22 cellular contexts compared by ENCODE assay signal in genomic region chr11:59501931-59502330, GRCh38. TPM values are rescaled to one million over a fixed set of nuclear protein-coding genes. Genes with fewer than 3 reads are reported as not detected.
DNase-seq lines count a peak whose midpoint lies in the region; ATAC-seq and TF ChIP-seq lines count a peak whose summit lies in the region.
"Had no signal": no experiment of that assay in that cellular context is flagged by ENCODE, and none has a peak within 500 bp of the region (broad histone marks: within the 10 kb centered on the region; RNA-seq: fewer than 3 reads in every experiment).

No MANE protein-coding gene starts in this region.

- H4K20me1 ChIP-seq in MM.1S (ENCODE audit: insufficient read depth, low read length) = no peaks in the 10 kb centered on the region
- H4K20me1 ChIP-seq: BLaER1 treated with 17β-estradiol and CSF1 and Interleukin-3, amounts not matched to agents 10 nM and 100 nM had no signal

- no peaks in the 10 kb centered on the region for H3K9me2 ChIP-seq in MM.1S (replicated peaks; ENCODE audit: insufficient read depth, low read length)
- H3K9me2 ChIP-seq: SK-N-SH had no signal

- H3K27ac Mint-ChIP-seq in activated T-helper 17 cell treated with anti-CD3 and anti-CD28 coated beads, Interleukin-2, amount 50 U/mL, for 72 hours = no peak overlapping the region
- no peak overlapping the region for H3K27ac Mint-ChIP-seq in CD8-positive, alpha-beta memory T cell
- H3K27ac Mint-ChIP-seq: CD8-positive, alpha-beta T cell; HFFc6; T-cell had no signal

- H3K79me2 ChIP-seq in MM.1S (ENCODE audit: low read length) = no peaks in the 10 kb centered on the region

- DNase-seq in GM12865 (ENCODE audit: low read depth) = peak; percentile 74
- DNase-seq in CD8-positive, alpha-beta memory T cell = no peak
- DNase-seq in NCI-H187 (lab: John Stamatoyannopoulos, UW) = no peak
- DNase-seq in MM.1S = no peak
- DNase-seq: CD8-positive, alpha-beta T cell; H7; HFFc6; KBM-7; MV-4-11; NCI-H2029 treated with DMSO at 0.1 percent for 48 hours; NCI-H2171; NCI-H526; PC-3; RPMI8226; SHP77 treated with DMSO at 0.1 percent for 48 hours; SK-N-SH; T-cell had no signal

- no peaks in the 10 kb centered on the region for H3K4me1 Mint-ChIP-seq in activated T-helper 17 cell treated with anti-CD3 and anti-CD28 coated beads, Interleukin-2, amount 50 U/mL, for 72 hours
- H3K4me1 Mint-ChIP-seq in CD8-positive, alpha-beta memory T cell = no peaks in the 10 kb centered on the region
- H3K4me1 Mint-ChIP-seq: T-cell had no signal

- H3K9ac ChIP-seq in MM.1S (ENCODE audit: low read length) = no peak overlapping the region
- H3K9ac ChIP-seq: BLaER1 treated with 17β-estradiol and CSF1 and Interleukin-3, amounts not matched to agents 10 nM and 100 nM; SK-N-SH had no signal

- H3K36me3 Mint-ChIP-seq in activated T-helper 17 cell treated with anti-CD3 and anti-CD28 coated beads, Interleukin-2, amount 50 U/mL, for 72 hours (ENCODE audit: low read depth) = no peaks in the 10 kb centered on the region
- no peaks in the 10 kb centered on the region for H3K36me3 Mint-ChIP-seq in CD8-positive, alpha-beta memory T cell
- H3K36me3 Mint-ChIP-seq: CD8-positive, alpha-beta T cell; T-cell had no signal

- no peaks in the 10 kb centered on the region for H3K27me3 ChIP-seq in CD8-positive, alpha-beta memory T cell (ENCODE audit: insufficient read depth, low read length, poor library complexity, severe bottlenecking)
- no peaks in the 10 kb centered on the region for H3K27me3 ChIP-seq in MM.1S (replicated peaks; ENCODE audit: insufficient read depth, low read length)
- H3K27me3 ChIP-seq: BLaER1 treated with 17β-estradiol and CSF1 and Interleukin-3, amounts not matched to agents 10 nM and 100 nM had no signal

- H3K27ac ChIP-seq in CD8-positive, alpha-beta memory T cell (ENCODE audit: low read depth, low read length) = no peak overlapping the region
- H3K27ac ChIP-seq in MM.1S (ENCODE audit: low read length) = no peak overlapping the region
- H3K27ac ChIP-seq: BLaER1 treated with 17β-estradiol and CSF1 and Interleukin-3, amounts not matched to agents 10 nM and 100 nM had no signal

- no peaks in the 10 kb centered on the region for H3K9me3 ChIP-seq in CD8-positive, alpha-beta memory T cell (ENCODE audit: low read length)
- H3K9me3 ChIP-seq in MM.1S (replicated peaks; ENCODE audit: insufficient read depth, low read length) = no peaks in the 10 kb centered on the region
- H3K9me3 ChIP-seq: SK-N-SH had no signal

- peaks cover 29% of the 10 kb centered on the region for H3K27me3 Mint-ChIP-seq in activated T-helper 17 cell treated with anti-CD3 and anti-CD28 coated beads, Interleukin-2, amount 50 U/mL, for 72 hours
- peaks cover 14 to 45% of the 10 kb centered on the region in 2 donors for H3K27me3 Mint-ChIP-seq in CD8-positive, alpha-beta memory T cell

- POLR2A ChIA-PET in CD8-positive, alpha-beta memory T cell (lab: Charles Lee) = no interaction called here

- H3K9me3 Mint-ChIP-seq in activated T-helper 17 cell treated with anti-CD3 and anti-CD28 coated beads, Interleukin-2, amount 50 U/mL, for 72 hours = no peaks in the 10 kb centered on the region
- H3K9me3 Mint-ChIP-seq in CD8-positive, alpha-beta memory T cell = no peaks in the 10 kb centered on the region
- H3K9me3 Mint-ChIP-seq: CD8-positive, alpha-beta T cell; HFFc6; T-cell had no signal

- H2AFZ ChIP-seq in MM.1S (ENCODE audit: low read length) = no peak overlapping the region

- no peak for TF ChIP-seq CTCF in GM12865 (IDR thresholded peaks at IDR 0.05; ENCODE audit: insufficient read depth, low read depth, low read length, missing control alignments)
- TF ChIP-seq CTCF in MM.1S (IDR thresholded peaks at IDR 0.05; ENCODE audit: low read length) = no peak

- CTCF ChIA-PET in CD8-positive, alpha-beta memory T cell (lab: Charles Lee) = no interaction called here

- no peak overlapping the region for H3K4me3 Mint-ChIP-seq in activated T-helper 17 cell treated with anti-CD3 and anti-CD28 coated beads, Interleukin-2, amount 50 U/mL, for 72 hours
- H3K4me3 Mint-ChIP-seq in CD8-positive, alpha-beta memory T cell = no peak overlapping the region
- H3K4me3 Mint-ChIP-seq: CD8-positive, alpha-beta T cell; HFFc6; T-cell had no signal

- H3K4me2 ChIP-seq in MM.1S (ENCODE audit: low read depth, low read length) = no peak overlapping the region
- H3K4me2 ChIP-seq: BLaER1 treated with 17β-estradiol and CSF1 and Interleukin-3, amounts not matched to agents 10 nM and 100 nM; SK-N-SH had no signal

- ATAC-seq in GM18519 (IDR thresholded peaks at IDR 0.05; ENCODE audit: low FRiP score, unreplicated experiment) (peak; percentile 75), HG02870 (IDR thresholded peaks at IDR 0.05; ENCODE audit: unreplicated experiment) (peak; percentile 95)
- peak; percentile 46 for ATAC-seq in activated T-helper 17 cell treated with anti-CD3 and anti-CD28 coated beads, Interleukin-2, amount 50 U/mL, for 72 hours (replicated peaks)
- ATAC-seq: CD8-positive, alpha-beta T cell; HepG2; PC-3; T-cell had no signal

- H3K4me1 ChIP-seq in CD8-positive, alpha-beta memory T cell (ENCODE audit: insufficient read depth, low read length) = no peaks in the 10 kb centered on the region
- no peaks in the 10 kb centered on the region for H3K4me1 ChIP-seq in MM.1S (ENCODE audit: low read length)
- H3K4me1 ChIP-seq: BLaER1 treated with 17β-estradiol and CSF1 and Interleukin-3, amounts not matched to agents 10 nM and 100 nM had no signal

- H3K36me3 ChIP-seq in CD8-positive, alpha-beta memory T cell (ENCODE audit: insufficient read depth, low read length) = no peaks in the 10 kb centered on the region
- H3K36me3 ChIP-seq in MM.1S (replicated peaks; ENCODE audit: insufficient read depth, low read length) = no peaks in the 10 kb centered on the region
- H3K36me3 ChIP-seq: BLaER1 treated with 17β-estradiol and CSF1 and Interleukin-3, amounts not matched to agents 10 nM and 100 nM had no signal

- H3K4me3 ChIP-seq in GM12865 (ENCODE audit: low read depth, low read length) (no peak overlapping the region), MM.1S (ENCODE audit: low read length) (no peak overlapping the region)
- no peak overlapping the region for H3K4me3 ChIP-seq in CD8-positive, alpha-beta memory T cell (ENCODE audit: low read length)
- H3K4me3 ChIP-seq: BLaER1 treated with 17β-estradiol and CSF1 and Interleukin-3, amounts not matched to agents 10 nM and 100 nM had no signal

- H3F3A ChIP-seq in MM.1S (ENCODE audit: insufficient read depth, low read length) = no peaks in the 10 kb centered on the region

RNA-seq across cellular contexts. Expression of gene OR4D11, which starts 1.4 kb away (rescaled TPM):
- not detected for total RNA-seq in activated T-helper 17 cell treated with anti-CD3 and anti-CD28 coated beads, Interleukin-2, amount 50 U/mL, for 72 hours
- not detected for total RNA-seq in CD8-positive, alpha-beta memory T cell
- polyA plus RNA-seq in CD8-positive, alpha-beta memory T cell = not detected
- total RNA-seq: CD8-positive, alpha-beta T cell; H7; HepG2; HFFc6; PC-3; T-cell had no signal
- polyA plus RNA-seq: HepG2, SK-N-SH had no signal

RNA-seq across cellular contexts. Expression of gene OR4D9, which starts 9.4 kb away (rescaled TPM):
- not detected for total RNA-seq in activated T-helper 17 cell treated with anti-CD3 and anti-CD28 coated beads, Interleukin-2, amount 50 U/mL, for 72 hours
- total RNA-seq in CD8-positive, alpha-beta memory T cell = not detected
- not detected for polyA plus RNA-seq in CD8-positive, alpha-beta memory T cell
- total RNA-seq: CD8-positive, alpha-beta T cell; H7; HepG2; HFFc6; PC-3; T-cell had no signal
- polyA plus RNA-seq: HepG2, SK-N-SH had no signal

RNA-seq across cellular contexts. Expression of gene OR4D10, which starts 28.8 kb away (rescaled TPM):
- total RNA-seq in activated T-helper 17 cell treated with anti-CD3 and anti-CD28 coated beads, Interleukin-2, amount 50 U/mL, for 72 hours = not detected
- total RNA-seq in CD8-positive, alpha-beta memory T cell = not detected
- not detected for polyA plus RNA-seq in CD8-positive, alpha-beta memory T cell
- total RNA-seq: CD8-positive, alpha-beta T cell; H7; HepG2; HFFc6; PC-3; T-cell had no signal
- polyA plus RNA-seq: HepG2, SK-N-SH had no signal

RNA-seq across cellular contexts. Expression of gene OR4D6, which starts 45.2 kb away (rescaled TPM):
- not detected for total RNA-seq in activated T-helper 17 cell treated with anti-CD3 and anti-CD28 coated beads, Interleukin-2, amount 50 U/mL, for 72 hours
- total RNA-seq in CD8-positive, alpha-beta memory T cell = not detected
- not detected for polyA plus RNA-seq in CD8-positive, alpha-beta memory T cell
- total RNA-seq: CD8-positive, alpha-beta T cell; H7; HepG2; HFFc6; PC-3; T-cell had no signal
- polyA plus RNA-seq: HepG2, SK-N-SH had no signal
